In the genomic region with DNA sequence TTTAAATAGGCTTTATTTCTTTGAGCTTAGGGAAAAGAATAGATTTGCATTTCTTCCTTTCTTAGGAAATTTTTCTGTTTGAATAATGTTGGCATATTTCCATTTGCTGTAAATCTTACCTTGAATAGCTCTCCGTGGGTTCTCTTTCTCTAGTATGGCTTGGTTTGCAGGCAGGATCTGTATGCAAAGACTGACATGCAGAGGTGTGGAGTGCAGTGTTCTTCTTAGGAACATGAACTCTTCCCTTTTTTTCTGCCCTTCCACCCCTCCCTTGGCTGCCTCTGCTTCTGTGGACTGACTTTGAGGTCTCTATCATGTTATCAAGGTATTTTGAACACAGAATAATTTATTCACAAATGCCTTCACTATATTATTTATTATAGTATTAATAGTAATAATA, we compare ENCODE assay signal across 35 cellular contexts.
DNase-seq lines count a peak whose midpoint lies in the region; TF ChIP-seq lines count a peak whose summit lies in the region.
"Had no signal": no experiment of that assay in that cellular context is flagged by ENCODE, and none has a peak within 500 bp of the region (broad histone marks: within the 10 kb centered on the region; RNA-seq: fewer than 3 reads in every experiment).

No MANE protein-coding gene starts in this region.

- CTCF ChIA-PET in activated naive CD4-positive, alpha-beta T cell treated with anti-CD3 and anti-CD28 coated beads for 36 hours (lab: Charles Lee) = no interaction called here

- H3K36me3 ChIP-seq in adrenal gland (replicated peaks in 1 of 2) = no peaks in the 10 kb centered on the region
- H3K36me3 ChIP-seq: BE2C; BLaER1; BLaER1 treated with 17β-estradiol and CSF1 and Interleukin-3, amounts not matched to agents 10 nM and 100 nM had no signal

- intact Hi-C loops in activated naive CD4-positive, alpha-beta T cell treated with anti-CD3 and anti-CD28 coated beads for 36 hours (cut with micrococcal nuclease) = no loop called here
- intact Hi-C loops in adrenal gland (cut with DNase I) = no loop called here

- H3K4me3 Mint-ChIP-seq in activated naive CD4-positive, alpha-beta T cell treated with anti-CD3 and anti-CD28 coated beads, Interleukin-2, amount 50 U/mL, for 24 hours = no peak overlapping the region
- no peak overlapping the region for H3K4me3 Mint-ChIP-seq in activated naive CD4-positive, alpha-beta T cell treated with anti-CD3 and anti-CD28 coated beads for 36 hours
- H3K4me3 Mint-ChIP-seq: B cell; CD14-positive monocyte; CD4-positive, alpha-beta memory T cell; CD4-positive, alpha-beta T cell; CD4-positive, CD25-positive, alpha-beta regulatory T cell; CD8-positive, alpha-beta memory T cell; CD8-positive, alpha-beta T cell had no signal

- H3K27me3 ChIP-seq in adrenal gland = no peaks in the 10 kb centered on the region
- H3K27me3 ChIP-seq: BE2C; BLaER1; BLaER1 treated with 17β-estradiol and CSF1 and Interleukin-3, amounts not matched to agents 10 nM and 100 nM had no signal

- DNase-seq in NCI-H526 (lab: John Stamatoyannopoulos, UW) (peak; percentile 10 to 15), NCI-H526 treated with DMSO at 0.1 percent for 48 hours (lab: John Stamatoyannopoulos, UW) (no peak), adrenal gland (no peak), putamen (ENCODE audit: low spot score) (peak; percentile 30), DMS53 treated with DMSO at 0.1 percent for 48 hours (lab: John Stamatoyannopoulos, UW; ENCODE audit: unreplicated experiment) (no peak), kidney glomerular epithelial cell (lab: John Stamatoyannopoulos, UW) (no peak)
- no peak for DNase-seq in activated naive CD4-positive, alpha-beta T cell treated with anti-CD3 and anti-CD28 coated beads for 36 hours
- DNase-seq: 8988T; ACHN; AML-193; BE2C; C1 segment of cervical spinal cord; Caco-2; Calu3; CD4-positive, alpha-beta memory T cell; CD4-positive, alpha-beta T cell; CD4-positive, CD25-positive, alpha-beta regulatory T cell; CD8-positive, alpha-beta memory T cell; CD8-positive, alpha-beta T cell; COR-L47; DMS 273 treated with DMSO at 0.1 percent for 48 hours; DMS153; DMS53; DMS79; DMS79 treated with DMSO at 0.1 percent for 48 hours; DND-41; EL had no signal

- H3K4me3 ChIP-seq in adrenal gland = no peak overlapping the region
- H3K4me3 ChIP-seq: A549; BLaER1; BLaER1 treated with 17β-estradiol and CSF1 and Interleukin-3, amounts not matched to agents 10 nM and 100 nM had no signal

- H3K9me3 Mint-ChIP-seq in activated naive CD4-positive, alpha-beta T cell treated with anti-CD3 and anti-CD28 coated beads, Interleukin-2, amount 50 U/mL, for 24 hours = peaks cover 8% of the 10 kb centered on the region
- peaks cover 8% of the 10 kb centered on the region for H3K9me3 Mint-ChIP-seq in activated naive CD4-positive, alpha-beta T cell treated with anti-CD3 and anti-CD28 coated beads for 36 hours

- H3K27me3 Mint-ChIP-seq in activated naive CD4-positive, alpha-beta T cell treated with anti-CD3 and anti-CD28 coated beads, Interleukin-2, amount 50 U/mL, for 24 hours = peaks cover 2% of the 10 kb centered on the region
- H3K27me3 Mint-ChIP-seq in activated naive CD4-positive, alpha-beta T cell treated with anti-CD3 and anti-CD28 coated beads for 36 hours (ENCODE audit: low read depth) = peaks cover 1% of the 10 kb centered on the region
- H3K27me3 Mint-ChIP-seq: B cell; CD4-positive, alpha-beta memory T cell; CD4-positive, alpha-beta T cell; CD4-positive, CD25-positive, alpha-beta regulatory T cell had no signal

- TF ChIP-seq POLR2A in adrenal gland (IDR thresholded peaks at IDR 0.05) = no peak

- H3K4me1 ChIP-seq in adrenal gland (replicated peaks in 1 of 2) = peaks cover 8 to 33% of the 10 kb centered on the region in 2 donors
- H3K4me1 ChIP-seq: A549; BE2C; BLaER1; BLaER1 treated with 17β-estradiol and CSF1 and Interleukin-3, amounts not matched to agents 10 nM and 100 nM; Caco-2 had no signal

- TF ChIP-seq CTCF in adrenal gland (IDR thresholded peaks at IDR 0.05) = no peak

- H3K27ac ChIP-seq in adrenal gland = peak overlapping the region in 3 of 5 donors; percentile 2 to 68 (median 56)
- H3K27ac ChIP-seq: 22Rv1; A549; BLaER1; BLaER1 treated with 17β-estradiol and CSF1 and Interleukin-3, amounts not matched to agents 10 nM and 100 nM; C4-2B had no signal

- WGBS in adrenal gland, 4 donors = 22 to 38% (median 29%) methylated on average over 1 of the region's 1 CpG

- H3K4me1 Mint-ChIP-seq in activated naive CD4-positive, alpha-beta T cell treated with anti-CD3 and anti-CD28 coated beads, Interleukin-2, amount 50 U/mL, for 24 hours = no peaks in the 10 kb centered on the region
- H3K4me1 Mint-ChIP-seq in activated naive CD4-positive, alpha-beta T cell treated with anti-CD3 and anti-CD28 coated beads for 36 hours (ENCODE audit: low read depth) = no peaks in the 10 kb centered on the region
- H3K4me1 Mint-ChIP-seq: B cell; CD14-positive monocyte; CD4-positive, alpha-beta memory T cell; CD4-positive, CD25-positive, alpha-beta regulatory T cell; CD8-positive, alpha-beta memory T cell had no signal

- peak overlapping the region; percentile 31 for H3K27ac Mint-ChIP-seq in activated naive CD4-positive, alpha-beta T cell treated with anti-CD3 and anti-CD28 coated beads, Interleukin-2, amount 50 U/mL, for 24 hours
- no peak overlapping the region for H3K27ac Mint-ChIP-seq in activated naive CD4-positive, alpha-beta T cell treated with anti-CD3 and anti-CD28 coated beads for 36 hours
- H3K27ac Mint-ChIP-seq: B cell; CD14-positive monocyte; CD4-positive, alpha-beta memory T cell; CD4-positive, alpha-beta T cell; CD4-positive, CD25-positive, alpha-beta regulatory T cell; CD8-positive, alpha-beta memory T cell; CD8-positive, alpha-beta T cell had no signal

- no peaks in the 10 kb centered on the region for H3K9me3 ChIP-seq in adrenal gland (replicated peaks in 1 of 3)
- H3K9me3 ChIP-seq: A549, BE2C, BLaER1, Caco-2 had no signal

- H3K36me3 Mint-ChIP-seq in activated naive CD4-positive, alpha-beta T cell treated with anti-CD3 and anti-CD28 coated beads, Interleukin-2, amount 50 U/mL, for 24 hours = no peaks in the 10 kb centered on the region
- no peaks in the 10 kb centered on the region for H3K36me3 Mint-ChIP-seq in activated naive CD4-positive, alpha-beta T cell treated with anti-CD3 and anti-CD28 coated beads for 36 hours (ENCODE audit: low read depth)
- H3K36me3 Mint-ChIP-seq: CD14-positive monocyte; CD4-positive, CD25-positive, alpha-beta regulatory T cell; CD8-positive, alpha-beta memory T cell; CD8-positive, alpha-beta T cell had no signal

Comparison
In these comparisons a context has a peak if more than half of its experiments do, and no peak if none do; other contexts are left out.
1. DNase-seq: peak in NCI-H526 (2 of 2) and putamen (single experiment); none in NCI-H526 treated with DMSO at 0.1 percent for 48 hours (single experiment), activated naive CD4-positive, alpha-beta T cell treated with anti-CD3 and anti-CD28 coated beads for 36 hours (single experiment), adrenal gland (0 of 7), DMS53 treated with DMSO at 0.1 percent for 48 hours (single experiment) and kidney glomerular epithelial cell (single experiment).